Comparison of ENCODE assay signal across 2 cellular contexts in the genomic region with DNA sequence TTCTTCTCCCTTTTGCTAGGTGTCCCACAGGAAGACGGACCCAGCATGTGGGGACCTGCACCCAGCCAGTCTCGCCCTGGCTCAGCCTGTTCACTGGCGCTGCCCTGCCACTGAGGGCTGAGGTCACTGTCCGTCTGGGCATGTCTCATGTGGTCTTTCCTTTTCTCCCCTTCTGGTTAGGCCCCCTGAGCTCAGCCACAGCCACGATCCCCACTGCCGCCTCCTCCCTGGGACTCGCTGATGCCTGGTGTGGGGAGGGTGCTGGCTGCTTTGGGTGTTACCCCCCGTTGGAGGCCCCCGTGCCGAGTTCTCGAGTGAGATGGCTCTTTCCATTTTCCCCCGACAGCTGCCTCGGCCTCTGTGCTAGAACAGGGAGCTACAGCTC.
TF ChIP-seq lines count a peak whose summit lies in the region.

No MANE protein-coding gene starts in this region.

TF ChIP-seq in IMR-90, 13 proteins besides CTCF, POLR2A, EP300 and RAD21:
- TF ChIP-seq NFE2L2 (IDR thresholded peaks at IDR 0.05; ENCODE audit: low read depth, low read length) (no peak), SMC3 (IDR thresholded peaks at IDR 0.05; ENCODE audit: low read depth, low read length) (no peak), CHD1 (IDR thresholded peaks at IDR 0.05; ENCODE audit: low read depth, low read length) (no peak), RFX5 (IDR thresholded peaks at IDR 0.05; ENCODE audit: low read depth, low read length) (no peak), MAZ (IDR thresholded peaks at IDR 0.05; ENCODE audit: borderline replicate concordance, low read depth, low read length) (no peak), BHLHE40 (IDR thresholded peaks at IDR 0.05; ENCODE audit: low read depth, low read length) (no peak), USF2 (IDR thresholded peaks at IDR 0.05; ENCODE audit: low read depth, low read length) (no peak), MXI1 (IDR thresholded peaks at IDR 0.05; ENCODE audit: borderline replicate concordance, low read depth, low read length) (no peak), RCOR1 (IDR thresholded peaks at IDR 0.05; ENCODE audit: insufficient replicate concordance, low read length) (no peak), CEBPB (IDR thresholded peaks at IDR 0.05; ENCODE audit: low read depth, low read length) (no peak)
- TF ChIP-seq, protein P1, sequence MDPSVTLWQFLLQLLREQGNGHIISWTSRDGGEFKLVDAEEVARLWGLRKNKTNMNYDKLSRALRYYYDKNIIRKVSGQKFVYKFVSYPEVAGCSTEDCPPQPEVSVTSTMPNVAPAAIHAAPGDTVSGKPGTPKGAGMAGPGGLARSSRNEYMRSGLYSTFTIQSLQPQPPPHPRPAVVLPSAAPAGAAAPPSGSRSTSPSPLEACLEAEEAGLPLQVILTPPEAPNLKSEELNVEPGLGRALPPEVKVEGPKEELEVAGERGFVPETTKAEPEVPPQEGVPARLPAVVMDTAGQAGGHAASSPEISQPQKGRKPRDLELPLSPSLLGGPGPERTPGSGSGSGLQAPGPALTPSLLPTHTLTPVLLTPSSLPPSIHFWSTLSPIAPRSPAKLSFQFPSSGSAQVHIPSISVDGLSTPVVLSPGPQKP (IDR thresholded peaks at IDR 0.05; ENCODE audit: borderline replicate concordance, low read depth, low read length), result no peak

TF ChIP-seq in GM12878, 131 proteins besides CTCF, POLR2A, EP300 and RAD21:
- TF ChIP-seq, protein P2, sequence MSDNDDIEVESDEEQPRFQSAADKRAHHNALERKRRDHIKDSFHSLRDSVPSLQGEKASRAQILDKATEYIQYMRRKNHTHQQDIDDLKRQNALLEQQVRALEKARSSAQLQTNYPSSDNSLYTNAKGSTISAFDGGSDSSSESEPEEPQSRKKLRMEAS (IDR thresholded peaks at IDR 0.05; ENCODE audit: low read depth, low read length), result no peak
- TF ChIP-seq PKNOX1 (IDR thresholded peaks at IDR 0.05) (no peak), BCL11A (IDR thresholded peaks at IDR 0.05; ENCODE audit: low read depth, low read length) (no peak), MEF2B (IDR thresholded peaks at IDR 0.05; ENCODE audit: partially characterized antibody, poor library complexity, severe bottlenecking) (no peak), SREBF1 (IDR thresholded peaks at IDR 0.05; ENCODE audit: low read length) (no peak), ATF7 (IDR thresholded peaks at IDR 0.05; ENCODE audit: low read depth) (no peak), ESRRA (IDR thresholded peaks at IDR 0.05; ENCODE audit: low read length) (no peak), HDGF (IDR thresholded peaks at IDR 0.05) (no peak), CREB1 (IDR thresholded peaks at IDR 0.05; ENCODE audit: low read depth) (no peak), POLR2AphosphoS5 (IDR thresholded peaks at IDR 0.05; ENCODE audit: low read length) (no peak), BACH1 (IDR thresholded peaks at IDR 0.05; ENCODE audit: borderline replicate concordance) (no peak)
- TF ChIP-seq, protein P3, sequence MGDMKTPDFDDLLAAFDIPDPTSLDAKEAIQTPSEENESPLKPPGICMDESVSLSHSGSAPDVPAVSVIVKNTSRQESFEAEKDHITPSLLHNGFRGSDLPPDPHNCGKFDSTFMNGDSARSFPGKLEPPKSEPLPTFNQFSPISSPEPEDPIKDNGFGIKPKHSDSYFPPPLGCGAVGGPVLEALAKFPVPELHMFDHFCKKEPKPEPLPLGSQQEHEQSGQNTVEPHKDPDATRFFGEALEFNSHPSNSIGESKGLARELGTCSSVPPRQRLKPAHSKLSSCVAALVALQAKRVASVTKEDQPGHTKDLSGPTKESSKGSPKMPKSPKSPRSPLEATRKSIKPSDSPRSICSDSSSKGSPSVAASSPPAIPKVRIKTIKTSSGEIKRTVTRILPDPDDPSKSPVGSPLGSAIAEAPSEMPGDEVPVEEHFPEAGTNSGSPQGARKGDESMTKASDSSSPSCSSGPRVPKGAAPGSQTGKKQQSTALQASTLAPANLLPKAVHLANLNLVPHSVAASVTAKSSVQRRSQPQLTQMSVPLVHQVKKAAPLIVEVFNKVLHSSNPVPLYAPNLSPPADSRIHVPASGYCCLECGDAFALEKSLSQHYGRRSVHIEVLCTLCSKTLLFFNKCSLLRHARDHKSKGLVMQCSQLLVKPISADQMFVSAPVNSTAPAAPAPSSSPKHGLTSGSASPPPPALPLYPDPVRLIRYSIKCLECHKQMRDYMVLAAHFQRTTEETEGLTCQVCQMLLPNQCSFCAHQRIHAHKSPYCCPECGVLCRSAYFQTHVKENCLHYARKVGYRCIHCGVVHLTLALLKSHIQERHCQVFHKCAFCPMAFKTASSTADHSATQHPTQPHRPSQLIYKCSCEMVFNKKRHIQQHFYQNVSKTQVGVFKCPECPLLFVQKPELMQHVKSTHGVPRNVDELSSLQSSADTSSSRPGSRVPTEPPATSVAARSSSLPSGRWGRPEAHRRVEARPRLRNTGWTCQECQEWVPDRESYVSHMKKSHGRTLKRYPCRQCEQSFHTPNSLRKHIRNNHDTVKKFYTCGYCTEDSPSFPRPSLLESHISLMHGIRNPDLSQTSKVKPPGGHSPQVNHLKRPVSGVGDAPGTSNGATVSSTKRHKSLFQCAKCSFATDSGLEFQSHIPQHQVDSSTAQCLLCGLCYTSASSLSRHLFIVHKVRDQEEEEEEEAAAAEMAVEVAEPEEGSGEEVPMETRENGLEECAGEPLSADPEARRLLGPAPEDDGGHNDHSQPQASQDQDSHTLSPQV (IDR thresholded peaks at IDR 0.05), result no peak
